ENCODE assay signal across 18 cellular contexts in the genomic region with DNA sequence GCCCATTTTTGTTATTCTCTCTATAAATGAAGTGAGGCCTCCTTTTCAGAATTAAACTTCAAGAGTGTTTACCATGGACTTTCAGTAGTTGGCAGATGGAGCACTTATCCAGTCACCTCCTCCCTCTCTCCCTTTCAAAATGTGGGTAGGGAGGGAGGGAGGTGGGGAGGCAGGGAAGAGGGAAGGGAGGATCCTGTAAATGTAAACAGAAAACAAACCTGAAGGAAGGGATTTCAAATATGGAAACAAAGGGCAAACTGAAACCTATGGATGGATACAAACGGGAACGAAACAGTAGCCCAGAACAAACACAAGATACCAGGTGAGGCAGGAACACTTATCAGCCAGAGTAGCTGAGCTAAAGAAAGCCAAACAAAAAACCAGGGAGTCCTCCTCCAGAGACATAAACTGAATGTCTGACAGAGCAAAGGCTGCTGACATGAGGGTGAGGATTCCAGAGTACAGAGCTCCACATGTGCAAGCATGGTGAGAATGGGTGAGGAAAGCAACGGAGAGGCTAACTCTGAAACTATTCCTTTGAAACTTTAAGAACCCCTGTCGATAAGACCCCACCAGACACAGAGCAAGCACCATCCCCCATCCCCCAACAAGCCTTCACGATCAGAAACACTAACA. TPM values are rescaled to one million over a fixed set of nuclear protein-coding genes. Genes with fewer than 3 reads are reported as not detected.
DNase-seq lines count a peak whose midpoint lies in the region; ATAC-seq and TF ChIP-seq lines count a peak whose summit lies in the region.
"Had no signal": no experiment of that assay in that cellular context is flagged by ENCODE, and none has a peak within 500 bp of the region (broad histone marks: within the 10 kb centered on the region; RNA-seq: fewer than 3 reads in every experiment).

No MANE protein-coding gene starts in this region.

- H3K4me3 ChIP-seq in LNCaP clone FGC (ENCODE audit: low read depth, low read length) (peak overlapping the region; percentile 43), hepatocyte (no peak overlapping the region)
- H3K4me3 ChIP-seq: body of pancreas, PC-9 had no signal

- peak overlapping the region; percentile 58 for H3K27ac ChIP-seq in hepatocyte
- H3K27ac ChIP-seq: body of pancreas had no signal

- TF ChIP-seq CTCF in LNCaP clone FGC (IDR thresholded peaks at IDR 0.05; ENCODE audit: control insufficient read depth, extremely low read depth, insufficient read depth) (no peak), hepatocyte (IDR thresholded peaks at IDR 0.05; ENCODE audit: poor library complexity) (no peak)

- H3K4me2 ChIP-seq in hepatocyte = peak overlapping the region; percentile 54
- H3K4me2 ChIP-seq: PC-9 had no signal

- no peak overlapping the region for H2AFZ ChIP-seq in hepatocyte
- H2AFZ ChIP-seq: PC-9 had no signal

- WGBS in hepatocyte (ENCODE audit: low lambda C conversion rate, missing lambda C conversion rate) = 22% methylated on average over 5 of the region's 5 CpGs

- no peaks in the 10 kb centered on the region for H3K79me2 ChIP-seq in hepatocyte

- H4K20me1 ChIP-seq in hepatocyte (ENCODE audit: insufficient read depth, poor library complexity, severe bottlenecking) = no peaks in the 10 kb centered on the region

- H3K9me2 ChIP-seq in hepatocyte (replicated peaks; ENCODE audit: insufficient read depth) = no peaks in the 10 kb centered on the region

- no peaks in the 10 kb centered on the region for H3K9me3 ChIP-seq in hepatocyte (ENCODE audit: low read depth)
- H3K9me3 ChIP-seq: body of pancreas had no signal

- ATAC-seq in HG03095 (IDR thresholded peaks at IDR 0.05; ENCODE audit: unreplicated experiment) (no peak), HG02938 (IDR thresholded peaks at IDR 0.05; ENCODE audit: unreplicated experiment) (no peak)
- ATAC-seq: body of pancreas, SK-N-SH treated with all-trans-retinoic acid at 6 μM for 48 hours had no signal

- DNase-seq in COLO668 (lab: John Stamatoyannopoulos, UW; ENCODE audit: unreplicated experiment) (peak; percentile 23), LNCaP clone FGC (ENCODE audit: low read depth) (peak; percentile 37), NCI-H345 (lab: John Stamatoyannopoulos, UW) (peak; percentile 93), hepatocyte (ENCODE audit: low spot score) (peak; percentile 11), NCI-H1436 treated with DMSO at 0.1 percent for 48 hours (lab: John Stamatoyannopoulos, UW) (no peak), iPS-NIHi7 (ENCODE audit: extremely low spot score) (no peak)
- DNase-seq: activated CD8-positive, alpha-beta memory T cell treated with anti-CD3 and anti-CD28 coated beads for 24 hours; activated naive CD4-positive, alpha-beta T cell; body of pancreas; effector memory CD4-positive, alpha-beta T cell; KBM-7; NCI-H2227 treated with DMSO at 0.1 percent for 48 hours; PC-9; stimulated activated naive CD4-positive, alpha-beta T cell had no signal

- no peaks in the 10 kb centered on the region for H3K36me3 ChIP-seq in hepatocyte (replicated peaks; ENCODE audit: insufficient read depth, low read depth)

- H3K27me3 ChIP-seq in hepatocyte = no peaks in the 10 kb centered on the region
- H3K27me3 ChIP-seq: body of pancreas had no signal

- peaks cover 13% of the 10 kb centered on the region for H3K4me1 ChIP-seq in hepatocyte (ENCODE audit: insufficient read depth)
- H3K4me1 ChIP-seq: body of pancreas had no signal

RNA-seq across cellular contexts. Expression of a gene that starts 41.0 kb away (rescaled TPM):
- 0.27 and 0.52 TPM in 2 replicates for total RNA-seq in hepatocyte
- polyA plus RNA-seq in hepatocyte = 0.04 TPM in 1 of 2 replicates, not detected in the other
- total RNA-seq: body of pancreas, H4, PC-9 had no signal

RNA-seq across cellular contexts. Expression of a gene that starts 46.8 kb away (rescaled TPM):
- total RNA-seq in hepatocyte = 107 and 131 TPM in 2 replicates
- 18.3 and 20.5 TPM in 2 replicates for polyA plus RNA-seq in hepatocyte

Comparison
In these comparisons a context has a peak if more than half of its experiments do, and no peak if none do; other contexts are left out.
1. DNase-seq: peak in COLO668 (single experiment), LNCaP clone FGC (single experiment), NCI-H345 (single experiment) and hepatocyte (single experiment); none in NCI-H1436 treated with DMSO at 0.1 percent for 48 hours (single experiment) and iPS-NIHi7 (single experiment).